ENCODE assay signal across 18 cellular contexts in the genomic region with DNA sequence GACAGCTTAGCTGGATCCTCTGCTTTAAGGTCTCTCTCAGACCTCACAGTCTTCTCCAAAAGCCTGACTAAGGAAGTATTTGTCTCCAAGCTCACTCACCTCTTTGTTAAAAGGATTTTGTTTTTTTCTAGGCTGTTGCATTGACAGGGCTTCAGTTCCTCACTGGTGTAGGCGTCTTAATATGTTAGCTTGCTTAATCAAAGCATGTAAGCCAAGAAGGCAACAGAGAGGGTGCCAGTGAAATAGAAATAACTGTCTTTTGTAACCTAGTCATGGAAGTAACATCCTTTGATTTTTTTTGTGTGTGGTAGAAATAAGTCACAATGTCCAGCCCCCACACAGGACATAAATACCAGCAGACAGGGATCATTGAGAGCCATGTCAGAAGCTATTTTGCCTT. TPM values are rescaled to one million over a fixed set of nuclear protein-coding genes. Genes with fewer than 3 reads are reported as not detected.
A peak's percentile ranks its signal among the peaks of the same experiment; 100 is the strongest.
DNase-seq lines count a peak whose midpoint lies in the region; ATAC-seq and TF ChIP-seq lines count a peak whose summit lies in the region.
"Had no signal": no experiment of that assay in that cellular context is flagged by ENCODE, and none has a peak within 500 bp of the region (broad histone marks: within the 10 kb centered on the region; RNA-seq: fewer than 3 reads in every experiment).

No MANE protein-coding gene starts in this region.

- no peak overlapping the region for H3K27ac ChIP-seq in mesenchymal stem cell (ENCODE audit: low read length, poor library complexity, severe bottlenecking)
- no peak overlapping the region for H3K27ac ChIP-seq in upper lobe of right lung
- H3K27ac ChIP-seq: 22Rv1, KMS-11, SJCRH30 had no signal

- no peak overlapping the region for H3K14ac ChIP-seq in mesenchymal stem cell (ENCODE audit: low read length in 2 of 2)

- WGBS in mesenchymal stem cell: 100% methylated on average over 1 of the region's 1 CpG

- intact Hi-C loops in upper lobe of right lung (cut with DNase I): no loop called here

- no peak overlapping the region for H4K91ac ChIP-seq in mesenchymal stem cell (ENCODE audit: low read length)

- H3K36me3 ChIP-seq in adipocyte (ENCODE audit: control insufficient read depth, insufficient read depth, low read length, severe bottlenecking) (peaks cover 52% of the 10 kb centered on the region), mesenchymal stem cell (ENCODE audit: control insufficient read depth in 1 of 2, insufficient read depth in 2 of 2, low read depth in 1 of 2, low read length in 2 of 2) (peaks cover 6 to 81% of the 10 kb centered on the region in 2 experiments), upper lobe of right lung (peaks cover 38% of the 10 kb centered on the region)

- no peak overlapping the region for H2BK12ac ChIP-seq in mesenchymal stem cell (ENCODE audit: low read length in 2 of 2)

- no peaks in the 10 kb centered on the region for H3K27me3 Mint-ChIP-seq in activated T-cell treated with anti-CD3 and anti-CD28 coated beads, Interleukin-2, amount 50 U/mL, for 24 hours
- H3K27me3 Mint-ChIP-seq: B cell had no signal

- H3K36me3 Mint-ChIP-seq in activated T-cell treated with anti-CD3 and anti-CD28 coated beads, Interleukin-2, amount 50 U/mL, for 24 hours (ENCODE audit: low read depth): peaks cover 84% of the 10 kb centered on the region

- H2AK5ac ChIP-seq in mesenchymal stem cell (ENCODE audit: low read length, severe bottlenecking): no peak overlapping the region

- TF ChIP-seq CTCF in upper lobe of right lung (IDR thresholded peaks at IDR 0.05) (no peak), GM20000 (IDR thresholded peaks at IDR 0.05; ENCODE audit: extremely low read depth, missing control alignments) (no peak)

- no peak overlapping the region for H3K4me2 ChIP-seq in mesenchymal stem cell (ENCODE audit: low read length, poor library complexity, severe bottlenecking)
- H3K4me2 ChIP-seq: KMS-11 had no signal

- H3K9me3 ChIP-seq in adipocyte (ENCODE audit: control insufficient read depth, low read length): no peaks in the 10 kb centered on the region
- H3K9me3 ChIP-seq in mesenchymal stem cell (ENCODE audit: control insufficient read depth, low read length): no peaks in the 10 kb centered on the region
- no peaks in the 10 kb centered on the region for H3K9me3 ChIP-seq in upper lobe of right lung
- H3K9me3 ChIP-seq: SJCRH30 had no signal

- no peak overlapping the region for H3K4me3 Mint-ChIP-seq in activated T-cell treated with anti-CD3 and anti-CD28 coated beads, Interleukin-2, amount 50 U/mL, for 24 hours
- H3K4me3 Mint-ChIP-seq: B cell, CD14-positive monocyte had no signal

- H3K18ac ChIP-seq in mesenchymal stem cell (ENCODE audit: low read depth in 1 of 2, low read length in 2 of 2): no peak overlapping the region

- H3K27ac Mint-ChIP-seq in activated T-cell treated with anti-CD3 and anti-CD28 coated beads, Interleukin-2, amount 50 U/mL, for 24 hours: peak overlapping the region; percentile 57
- H3K27ac Mint-ChIP-seq: B cell, CD14-positive monocyte had no signal

- peak; percentile 34 for ATAC-seq in upper lobe of right lung
- no peak for ATAC-seq in HG02798 (IDR thresholded peaks at IDR 0.05; ENCODE audit: poor library complexity, unreplicated experiment)

- H2BK120ac ChIP-seq in mesenchymal stem cell (ENCODE audit: low read depth, low read length): no peak overlapping the region

- no peak overlapping the region for H2AFZ ChIP-seq in mesenchymal stem cell (ENCODE audit: low read depth, low read length)

- no peak overlapping the region for H2BK5ac ChIP-seq in mesenchymal stem cell (ENCODE audit: low read depth, low read length, poor library complexity, severe bottlenecking)

- H3K23ac ChIP-seq in mesenchymal stem cell (ENCODE audit: low read length in 2 of 2): no peak overlapping the region

- H3K4me1 ChIP-seq in adipocyte (ENCODE audit: control insufficient read depth, insufficient read depth, low read length): peaks cover 10% of the 10 kb centered on the region
- no peaks in the 10 kb centered on the region for H3K4me1 ChIP-seq in mesenchymal stem cell (ENCODE audit: control insufficient read depth, insufficient read depth, low read depth, low read length)
- H3K4me1 ChIP-seq in upper lobe of right lung: no peaks in the 10 kb centered on the region
- H3K4me1 ChIP-seq: SJCRH30 had no signal

- no peak for DNase-seq in activated T-cell treated with anti-CD3 and anti-CD28 coated beads, Interleukin-2, amount 50 U/mL, for 24 hours
- DNase-seq in activated T-cell treated with anti-CD3 and anti-CD28 coated beads, Interleukin-2, amount 50 U/mL, for 48 hours: no peak
- DNase-seq in adipocyte (ENCODE audit: low read depth) (no peak), mesenchymal stem cell (no peak), upper lobe of right lung (no peak), GM20000 (ENCODE audit: low spot score) (no peak)
- no peak for DNase-seq in activated CD4-positive, CD25-positive, alpha-beta regulatory T cell (lab: John Stamatoyannopoulos, UW)
- DNase-seq: DMS53, NCI-H1105 treated with DMSO at 0.1 percent for 48 hours, NCI-H2029 treated with DMSO at 0.1 percent for 48 hours, NCI-H345, NCI-H524, SJCRH30 had no signal

- peaks cover 41% of the 10 kb centered on the region for H3K4me1 Mint-ChIP-seq in activated T-cell treated with anti-CD3 and anti-CD28 coated beads, Interleukin-2, amount 50 U/mL, for 24 hours (ENCODE audit: low read depth)
- H3K4me1 Mint-ChIP-seq: B cell, CD14-positive monocyte had no signal

- no peak overlapping the region for H2BK15ac ChIP-seq in mesenchymal stem cell (ENCODE audit: low read depth, poor library complexity, severe bottlenecking)

- H3K79me1 ChIP-seq in mesenchymal stem cell (replicated peaks; ENCODE audit: low read length, poor library complexity, severe bottlenecking): peaks cover 9% of the 10 kb centered on the region

- H3K27me3 ChIP-seq in adipocyte (replicated peaks; ENCODE audit: control insufficient read depth, insufficient read depth, low read length): no peaks in the 10 kb centered on the region
- H3K27me3 ChIP-seq in mesenchymal stem cell (ENCODE audit: control insufficient read depth in 1 of 2, insufficient read depth in 1 of 2, low read length in 2 of 2): no peaks in the 10 kb centered on the region
- no peaks in the 10 kb centered on the region for H3K27me3 ChIP-seq in upper lobe of right lung
- H3K27me3 ChIP-seq: SJCRH30 had no signal

- H3K4ac ChIP-seq in mesenchymal stem cell (ENCODE audit: low read depth in 1 of 2, low read length in 2 of 2): no peak overlapping the region

- peak overlapping the region; percentile 37 for H3K9ac ChIP-seq in adipocyte (ENCODE audit: low read length)
- H3K9ac ChIP-seq in mesenchymal stem cell (ENCODE audit: low read length): peak overlapping the region; percentile 17
- H3K9ac ChIP-seq: KMS-11 had no signal

- H3K9me3 Mint-ChIP-seq in activated T-cell treated with anti-CD3 and anti-CD28 coated beads, Interleukin-2, amount 50 U/mL, for 24 hours: no peaks in the 10 kb centered on the region
- H3K9me3 Mint-ChIP-seq: CD14-positive monocyte had no signal

- no peak overlapping the region for H4K8ac ChIP-seq in mesenchymal stem cell (ENCODE audit: low read length)

- H3K4me3 ChIP-seq in adipocyte (ENCODE audit: low read length) (no peak overlapping the region), mesenchymal stem cell (ENCODE audit: insufficient read depth in 1 of 2, low read depth in 1 of 2, low read length in 2 of 2) (no peak overlapping the region), upper lobe of right lung (no peak overlapping the region)
- H3K4me3 ChIP-seq: SJCRH30 had no signal

RNA-seq across cellular contexts. Expression of a gene that starts 58.8 kb away (rescaled TPM):
- polyA plus RNA-seq in mesenchymal stem cell (2013, experiment 1 of 2): 75.9 TPM
- 80.0 TPM for polyA plus RNA-seq in mesenchymal stem cell (2013, experiment 2 of 2)
- total RNA-seq in upper lobe of right lung: 39.0 TPM
